Comparison of ENCODE assay signal across 17 cellular contexts in the genomic region with DNA sequence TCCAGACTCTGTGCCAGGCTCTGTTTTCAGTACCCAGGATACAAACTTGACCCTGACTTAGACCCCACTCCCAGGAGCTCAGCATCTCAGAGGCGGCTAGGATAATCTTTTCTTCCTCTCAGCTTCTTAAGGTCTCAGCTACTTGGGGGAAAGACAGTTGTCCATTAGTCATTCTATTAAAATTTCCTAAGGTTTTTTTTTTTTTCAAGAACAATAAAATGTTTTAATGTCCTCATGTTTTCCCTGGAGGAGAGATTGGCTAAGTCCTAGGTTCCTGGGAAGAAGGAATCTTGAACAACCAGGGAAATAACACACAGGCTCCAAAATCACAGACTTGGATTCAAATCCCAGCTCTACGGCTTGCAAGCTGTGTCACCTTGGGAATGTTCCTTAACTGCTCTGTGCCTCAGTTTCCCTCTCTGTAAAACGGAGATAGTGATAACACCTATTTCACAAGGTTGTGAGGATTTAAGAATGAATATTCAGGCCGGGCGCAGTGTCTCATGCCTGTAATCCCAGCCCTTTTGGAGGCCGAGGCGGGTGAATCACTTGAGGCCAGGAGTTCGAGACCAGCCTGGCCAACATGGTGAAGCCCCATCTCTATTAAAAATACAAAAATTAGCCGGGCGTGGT. TPM values are rescaled to one million over a fixed set of nuclear protein-coding genes. Genes with fewer than 3 reads are reported as not detected.
DNase-seq lines count a peak whose midpoint lies in the region; ATAC-seq and TF ChIP-seq lines count a peak whose summit lies in the region.
"Had no signal": no experiment of that assay in that cellular context is flagged by ENCODE, and none has a peak within 500 bp of the region (broad histone marks: within the 10 kb centered on the region; RNA-seq: fewer than 3 reads in every experiment).

No MANE protein-coding gene starts in this region.

- H3K9me3 Mint-ChIP-seq in endothelial cell (ENCODE audit: unreplicated experiment), result peaks cover 6% of the 10 kb centered on the region
- H3K9me3 Mint-ChIP-seq: CD4-positive, alpha-beta T cell; central memory CD8-positive, alpha-beta T cell had no signal

- TF ChIP-seq CTCF in BE2C (IDR thresholded peaks at IDR 0.05; ENCODE audit: low read depth, low read length), result no peak
- no peak for TF ChIP-seq CTCF in endothelial cell (IDR thresholded peaks at IDR 0.05; ENCODE audit: unreplicated experiment)
- TF ChIP-seq CTCF in omental fat pad (IDR thresholded peaks at IDR 0.05), result no peak

- H3K36me3 ChIP-seq in BE2C, result no peaks in the 10 kb centered on the region

- H3K4me1 ChIP-seq in BE2C, result no peaks in the 10 kb centered on the region

- ATAC-seq in omental fat pad (ENCODE audit: low FRiP score) (no peak), HG03521 (IDR thresholded peaks at IDR 0.05; ENCODE audit: unreplicated experiment) (no peak), HG03097 (IDR thresholded peaks at IDR 0.05; ENCODE audit: low FRiP score, unreplicated experiment) (no peak)

- peaks cover 11% of the 10 kb centered on the region for H3K4me1 Mint-ChIP-seq in endothelial cell (ENCODE audit: unreplicated experiment)

- peaks cover 17% of the 10 kb centered on the region for H3K27me3 Mint-ChIP-seq in endothelial cell (ENCODE audit: unreplicated experiment)

- H3K4me3 ChIP-seq in BE2C (ENCODE audit: low read depth, low read length), result no peak overlapping the region
- H3K4me3 ChIP-seq: hepatocyte, lung had no signal

- no peaks in the 10 kb centered on the region for H3K9me3 ChIP-seq in BE2C

- H3K27me3 ChIP-seq in BE2C, result no peaks in the 10 kb centered on the region
- H3K27me3 ChIP-seq: hepatocyte had no signal

- no peak overlapping the region for H3K27ac Mint-ChIP-seq in endothelial cell (ENCODE audit: unreplicated experiment)
- H3K27ac Mint-ChIP-seq: CD4-positive, alpha-beta T cell; progenitor cell of endocrine pancreas had no signal

- peaks cover 7% of the 10 kb centered on the region for H3K36me3 Mint-ChIP-seq in endothelial cell (ENCODE audit: low read depth, unreplicated experiment)

- peak; percentile 0 for DNase-seq in BE2C
- DNase-seq in LHCN-M2 (ENCODE audit: low read depth), result peak; percentile 6
- DNase-seq in endothelial cell (ENCODE audit: low spot score), result peak; percentile 0
- DNase-seq in omental fat pad (ENCODE audit: low spot score), result peak; percentile 12
- DNase-seq in RPMI8226, result no peak
- DNase-seq in NCI-H510A treated with DMSO at 0.1 percent for 48 hours (lab: John Stamatoyannopoulos, UW), result no peak
- DNase-seq: activated CD4-positive, alpha-beta T cell treated with anti-CD3 and anti-CD28 coated beads for 4 hours; NCI-H1417 treated with DMSO at 0.1 percent for 48 hours; NCI-H524 treated with DMSO at 0.1 percent for 48 hours; SHP77 had no signal

- no peak overlapping the region for H3K4me3 Mint-ChIP-seq in endothelial cell (ENCODE audit: unreplicated experiment)
- H3K4me3 Mint-ChIP-seq: CD4-positive, alpha-beta T cell; central memory CD8-positive, alpha-beta T cell had no signal

RNA-seq across cellular contexts. Expression of a gene that starts 33.0 kb away (rescaled TPM):
- 3.4 TPM for polyA plus RNA-seq in BE2C (2012; ENCODE audit: insufficient read depth, insufficient read length, low read depth)
- total RNA-seq in LHCN-M2 (2014; rRNA removed) (0.34 and 0.71 TPM in 2 replicates), endothelial cell (ENCODE audit: unreplicated experiment) (12.4 TPM), omental fat pad (1 to 10 TPM; 2.8 to 9.0 (median 5.3) TPM)
- polyA plus RNA-seq in LHCN-M2 (2012), result 6.1 TPM

Comparison
In these comparisons a context has a peak if more than half of its experiments do, and no peak if none do; other contexts are left out.
1. DNase-seq: peak in BE2C (single experiment), LHCN-M2 (single experiment), endothelial cell (single experiment) and omental fat pad (single experiment); none in RPMI8226 (single experiment) and NCI-H510A treated with DMSO at 0.1 percent for 48 hours (single experiment).